ENCODE assay signal across 1 cellular context in genomic region chr3:183826448-183826847, GRCh38.
TF ChIP-seq lines count a peak whose summit lies in the region.

No MANE protein-coding gene starts in this region.

TF ChIP-seq in HCT116, 20 proteins besides CTCF, POLR2A, EP300 and RAD21 (continued from another document):
- TF ChIP-seq REST (IDR thresholded peaks at IDR 0.05; ENCODE audit: low read depth): no peak
- TF ChIP-seq SP1 (IDR thresholded peaks at IDR 0.05; ENCODE audit: low read depth): no peak
- no peak for TF ChIP-seq JUND (IDR thresholded peaks at IDR 0.05)
- TF ChIP-seq CBX3 (IDR thresholded peaks at IDR 0.05; ENCODE audit: low read depth): no peak
- no peak for TF ChIP-seq EZH2phosphoT487 (IDR thresholded peaks at IDR 0.05; ENCODE audit: borderline replicate concordance)
- TF ChIP-seq ZBTB33 (IDR thresholded peaks at IDR 0.05; ENCODE audit: extremely low read depth, insufficient replicate concordance, low read length): no peak
- no peak for TF ChIP-seq ATF3 (IDR thresholded peaks at IDR 0.05)
- no peak for TF ChIP-seq CEBPB (IDR thresholded peaks at IDR 0.05; ENCODE audit: low read depth)
- TF ChIP-seq SRF (IDR thresholded peaks at IDR 0.05; ENCODE audit: low read depth): no peak
- no peak for TF ChIP-seq TCF7L2 (IDR thresholded peaks at IDR 0.05; ENCODE audit: borderline replicate concordance, extremely low read depth, insufficient read depth, insufficient read length)
- no peak for TF ChIP-seq POLR2AphosphoS5 (IDR thresholded peaks at IDR 0.05; ENCODE audit: low read depth, low read length)
- TF ChIP-seq SIN3A (IDR thresholded peaks at IDR 0.05; ENCODE audit: low read depth): no peak
- TF ChIP-seq EGR1 (IDR thresholded peaks at IDR 0.05; ENCODE audit: low read depth): no peak
- no peak for TF ChIP-seq EZH2 (IDR thresholded peaks at IDR 0.05)
- TF ChIP-seq FOSL1 (IDR thresholded peaks at IDR 0.05; ENCODE audit: low read depth): no peak
- TF ChIP-seq YY1 (IDR thresholded peaks at IDR 0.05; ENCODE audit: extremely low read depth, insufficient replicate concordance, low read depth, low read length): no peak
- no peak for TF ChIP-seq MAX (IDR thresholded peaks at IDR 0.05)
- no peak for TF ChIP-seq ZNF274 (IDR thresholded peaks at IDR 0.05; ENCODE audit: low read depth, low read length)
- TF ChIP-seq ELF1 (IDR thresholded peaks at IDR 0.05; ENCODE audit: borderline replicate concordance, low read depth): no peak
